8 cellular contexts compared by ENCODE assay signal in the genomic region with DNA sequence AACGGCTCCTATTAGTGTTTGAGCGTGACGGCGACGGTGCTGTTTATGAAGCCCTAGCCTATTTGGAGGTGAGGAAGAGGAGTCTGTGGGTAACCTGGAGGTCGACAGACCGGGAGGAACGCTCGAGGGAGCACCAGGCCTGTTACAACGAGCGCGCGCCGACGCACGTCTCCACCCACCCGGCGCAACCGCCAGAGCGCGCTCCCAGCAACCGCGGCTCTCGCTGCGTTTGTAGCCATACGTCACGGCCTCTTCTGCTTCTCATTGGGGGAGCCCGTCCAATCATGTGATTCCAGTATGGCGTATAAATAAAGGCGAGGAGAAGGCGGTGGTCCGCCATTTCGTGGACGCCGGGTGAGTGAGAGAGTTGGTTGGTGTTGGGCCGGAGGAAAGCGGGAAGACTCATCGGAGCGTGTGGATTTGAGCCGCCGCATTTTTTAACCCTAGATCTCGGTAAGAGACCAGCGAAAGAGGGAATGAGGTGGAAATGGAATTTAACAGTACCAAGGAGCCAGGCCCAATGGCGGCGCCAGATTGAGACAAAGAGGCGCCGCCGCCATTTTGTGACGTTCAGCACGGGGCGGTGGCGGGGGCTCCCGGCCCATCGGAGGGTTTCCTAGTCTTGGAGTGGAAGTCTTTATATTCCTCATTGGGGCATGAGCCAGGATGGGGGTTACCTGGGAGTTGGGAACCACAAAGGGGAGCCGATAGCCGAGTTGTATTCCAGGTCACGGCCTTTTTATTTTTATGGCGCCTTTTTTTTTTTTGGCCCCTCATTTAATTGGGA.
DNase-seq lines count a peak whose midpoint lies in the region; ATAC-seq lines count a peak whose summit lies in the region.

A gene (plus strand): TSS at position 334 of the 787 bp plus-strand sequence. CDS start 2,401 bp downstream, outside the sequence.

- H3K4me1 Mint-ChIP-seq in central memory CD8-positive, alpha-beta T cell = peaks cover 43% of the 10 kb centered on the region

- DNase-seq in AML-193 (lab: John Stamatoyannopoulos, UW) = peak; percentile 100
- DNase-seq in NCI-H446 (lab: John Stamatoyannopoulos, UW) = peak; percentile 95 to 98
- DNase-seq in activated CD4-positive, CD25-positive, alpha-beta regulatory T cell treated with anti-CD3 and anti-CD28 coated beads, Interleukin-2, amount 50 U/mL, for 16 hours (ENCODE audit: low read depth, low spot score) = peak; percentile 95
- DNase-seq in central memory CD8-positive, alpha-beta T cell (ENCODE audit: low spot score in 2 of 2) = peak; percentile 89 to 95
- DNase-seq in iris pigment epithelial cell (ENCODE audit: low read depth) = peak; percentile 99
- DNase-seq in stimulated activated CD4-positive, alpha-beta T cell treated with anti-CD3 and anti-CD28 coated beads, Interleukin-12 subunit alpha, Interleukin-12 subunit beta, amount 100 ng/mL, for 4 hours = peak; percentile 90

- H3K27me3 Mint-ChIP-seq in central memory CD8-positive, alpha-beta T cell = no peaks in the 10 kb centered on the region

- peak within 1 kb of the TSS; percentile 82 for H3K4me3 Mint-ChIP-seq in central memory CD8-positive, alpha-beta T cell

- no peaks in the 10 kb centered on the region for H3K9me3 Mint-ChIP-seq in central memory CD8-positive, alpha-beta T cell

- peaks cover 55% of the 10 kb centered on the region for H3K36me3 Mint-ChIP-seq in central memory CD8-positive, alpha-beta T cell (ENCODE audit: insufficient read depth)

- H3K27ac Mint-ChIP-seq in central memory CD8-positive, alpha-beta T cell (ENCODE audit: low read depth) = peak within 1 kb of the TSS; percentile 97

- ATAC-seq in GM19035 (IDR thresholded peaks at IDR 0.05; ENCODE audit: unreplicated experiment) (peak; percentile 85), HG03354 (IDR thresholded peaks at IDR 0.05; ENCODE audit: poor library complexity, severe bottlenecking, unreplicated experiment) (peak; percentile 78)
- ATAC-seq in central memory CD8-positive, alpha-beta T cell (replicated peaks; ENCODE audit: extremely low read depth, poor library complexity, severe bottlenecking) = peak; percentile 88

Comparison
In these comparisons a context has a peak if more than half of its experiments do, and no peak if none do; other contexts are left out.
1. Peak in every context shown above with its lines: DNase-seq and ATAC-seq.